ENCODE assay signal across 27 cellular contexts in the genomic region with DNA sequence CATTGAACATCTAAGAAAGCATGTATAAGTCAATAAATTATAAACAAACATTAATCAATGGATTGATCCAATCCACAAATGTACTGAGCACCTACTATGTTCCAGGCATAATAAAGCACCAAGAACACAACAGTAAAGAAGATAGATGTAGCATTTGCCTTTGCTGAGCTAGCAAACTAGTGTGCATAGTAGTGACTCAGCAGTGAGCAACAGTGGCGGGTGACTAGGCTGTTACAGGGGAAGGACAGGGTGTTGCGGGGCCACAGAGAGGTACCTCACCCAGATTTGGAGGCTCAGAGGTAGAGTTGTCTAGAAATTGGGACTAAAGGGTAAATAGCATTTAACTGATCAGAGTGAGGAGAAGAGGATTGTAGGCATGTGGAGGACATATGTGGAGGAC.
"Had no signal": no experiment of that assay in that cellular context is flagged by ENCODE, and none has a peak within 500 bp of the region (broad histone marks: within the 10 kb centered on the region; RNA-seq: fewer than 3 reads in every experiment).

No MANE protein-coding gene starts in this region.

- H3K36me3 Mint-ChIP-seq: activated CD8-positive, alpha-beta memory T cell treated with anti-CD3 and anti-CD28 coated beads, Interleukin-2, amount 10 ng/mL, durations not matched to agents 7 days and 5 days; activated naive CD4-positive, alpha-beta T cell treated with anti-CD3 and anti-CD28 coated beads, Interleukin-2, amount 50 U/mL, for 24 hours; brain had no signal

- H3K4me3 ChIP-seq: cardiac muscle cell, PC-9 had no signal

- H3K27ac ChIP-seq: cardiac muscle cell, PC-9 had no signal

- H3K27me3 Mint-ChIP-seq: activated B cell treated with CpG ODN at 0.5 μM for 24 hours; activated CD4-positive, alpha-beta T cell treated with anti-CD3 and anti-CD28 coated beads, Interleukin-2, amount 10 ng/mL, durations not matched to agents 24 days and 14 days; activated CD8-positive, alpha-beta memory T cell treated with anti-CD3 and anti-CD28 coated beads, Interleukin-2, amount 10 ng/mL, durations not matched to agents 7 days and 5 days; activated naive CD4-positive, alpha-beta T cell treated with anti-CD3 and anti-CD28 coated beads, Interleukin-2, amount 50 U/mL, for 24 hours; activated T-cell treated with anti-CD3 and anti-CD28 coated beads, Interleukin-2, amount 50 U/mL, for 24 hours; T-helper 17 cell had no signal

- H3K4me1 Mint-ChIP-seq: activated B cell treated with CpG ODN at 0.5 μM for 24 hours; activated CD4-positive, alpha-beta T cell treated with anti-CD3 and anti-CD28 coated beads, Interleukin-2, amount 10 ng/mL, durations not matched to agents 24 days and 14 days; activated CD8-positive, alpha-beta memory T cell treated with anti-CD3 and anti-CD28 coated beads, Interleukin-2, amount 10 ng/mL, durations not matched to agents 7 days and 5 days; activated naive CD4-positive, alpha-beta T cell treated with anti-CD3 and anti-CD28 coated beads, Interleukin-2, amount 50 U/mL, for 24 hours; brain; T-helper 17 cell had no signal

- DNase-seq: activated B cell treated with CpG ODN at 0.5 μM for 24 hours; activated CD4-positive, alpha-beta T cell treated with anti-CD3 and anti-CD28 coated beads for 1 hour; activated CD4-positive, alpha-beta T cell treated with anti-CD3 and anti-CD28 coated beads, Interleukin-2, amount 10 ng/mL, durations not matched to agents 24 days and 14 days; activated CD4-positive, alpha-beta T cell treated with anti-CD3 and anti-CD28 coated beads, Interleukin-2, amount 50 U/mL, for 48 hours; activated CD8-positive, alpha-beta memory T cell treated with anti-CD3 and anti-CD28 coated beads, Interleukin-2, amount 10 ng/mL, durations not matched to agents 7 days and 5 days; activated effector memory CD4-positive, alpha-beta T cell treated with Interleukin-2 at 50 U/mL for 16 hours; activated naive CD4-positive, alpha-beta T cell; activated T-cell treated with anti-CD3 and anti-CD28 coated beads, Interleukin-2, amount 50 U/mL, for 24 hours; amniotic stem cell; Karpas-422; NCI-H1092; NCI-H1417; NCI-H2029; NCI-H2107; NCI-H2171 treated with DMSO at 0.1 percent for 48 hours; NCI-H226; NCI-H510A treated with DMSO at 0.1 percent for 48 hours; PC-9; SIG-M5; T-helper 17 cell; T1000 had no signal

- H3K4me2 ChIP-seq: PC-9 had no signal

- H3K9me3 Mint-ChIP-seq: activated B cell treated with CpG ODN at 0.5 μM for 24 hours; activated CD4-positive, alpha-beta T cell treated with anti-CD3 and anti-CD28 coated beads, Interleukin-2, amount 10 ng/mL, durations not matched to agents 24 days and 14 days; activated naive CD4-positive, alpha-beta T cell treated with anti-CD3 and anti-CD28 coated beads, Interleukin-2, amount 50 U/mL, for 24 hours; activated T-cell treated with anti-CD3 and anti-CD28 coated beads, Interleukin-2, amount 50 U/mL, for 24 hours; activated T-helper 1 cell treated with anti-CD3 and anti-CD28 coated beads, Interleukin-12 subunit alpha, Interleukin-12 subunit beta, Interleukin-2, Interleukin-4 antibody, amounts not matched to agents 30 ng/mL and 10 ng/mL and 1 ng/mL, durations not matched to agents 14 hours and 24 hours and 36 hours; brain had no signal

- FAIRE-seq: astrocyte, TTC549 had no signal

- H2AFZ ChIP-seq: PC-9 had no signal

- H3K4me3 Mint-ChIP-seq: activated B cell treated with CpG ODN at 0.5 μM for 24 hours; activated CD4-positive, alpha-beta T cell treated with anti-CD3 and anti-CD28 coated beads, Interleukin-2, amount 10 ng/mL, durations not matched to agents 24 days and 14 days; activated CD8-positive, alpha-beta memory T cell treated with anti-CD3 and anti-CD28 coated beads, Interleukin-2, amount 10 ng/mL, durations not matched to agents 7 days and 5 days; activated naive CD4-positive, alpha-beta T cell treated with anti-CD3 and anti-CD28 coated beads, Interleukin-2, amount 50 U/mL, for 24 hours; activated T-cell treated with anti-CD3 and anti-CD28 coated beads, Interleukin-2, amount 50 U/mL, for 24 hours; activated T-helper 1 cell treated with anti-CD3 and anti-CD28 coated beads, Interleukin-12 subunit alpha, Interleukin-12 subunit beta, Interleukin-2, Interleukin-4 antibody, amounts not matched to agents 30 ng/mL and 10 ng/mL and 1 ng/mL, durations not matched to agents 14 hours and 24 hours and 36 hours; brain; T-helper 17 cell had no signal

- ATAC-seq: activated CD8-positive, alpha-beta memory T cell treated with anti-CD3 and anti-CD28 coated beads, Interleukin-2, amount 10 ng/mL, durations not matched to agents 7 days and 5 days; T-helper 17 cell had no signal

- H3K36me3 ChIP-seq: cardiac muscle cell had no signal

- H3K27me3 ChIP-seq: cardiac muscle cell had no signal

- H3K27ac Mint-ChIP-seq: activated B cell treated with CpG ODN at 0.5 μM for 24 hours; activated CD4-positive, alpha-beta T cell treated with anti-CD3 and anti-CD28 coated beads, Interleukin-2, amount 10 ng/mL, durations not matched to agents 24 days and 14 days; activated CD8-positive, alpha-beta memory T cell treated with anti-CD3 and anti-CD28 coated beads, Interleukin-2, amount 10 ng/mL, durations not matched to agents 7 days and 5 days; activated naive CD4-positive, alpha-beta T cell treated with anti-CD3 and anti-CD28 coated beads, Interleukin-2, amount 50 U/mL, for 24 hours; activated T-cell treated with anti-CD3 and anti-CD28 coated beads, Interleukin-2, amount 50 U/mL, for 24 hours; activated T-helper 1 cell treated with anti-CD3 and anti-CD28 coated beads, Interleukin-12 subunit alpha, Interleukin-12 subunit beta, Interleukin-2, Interleukin-4 antibody, amounts not matched to agents 30 ng/mL and 10 ng/mL and 1 ng/mL, durations not matched to agents 14 hours and 24 hours and 36 hours; brain; T-helper 17 cell had no signal
